8 cellular contexts compared by ENCODE assay signal in the genomic region with DNA sequence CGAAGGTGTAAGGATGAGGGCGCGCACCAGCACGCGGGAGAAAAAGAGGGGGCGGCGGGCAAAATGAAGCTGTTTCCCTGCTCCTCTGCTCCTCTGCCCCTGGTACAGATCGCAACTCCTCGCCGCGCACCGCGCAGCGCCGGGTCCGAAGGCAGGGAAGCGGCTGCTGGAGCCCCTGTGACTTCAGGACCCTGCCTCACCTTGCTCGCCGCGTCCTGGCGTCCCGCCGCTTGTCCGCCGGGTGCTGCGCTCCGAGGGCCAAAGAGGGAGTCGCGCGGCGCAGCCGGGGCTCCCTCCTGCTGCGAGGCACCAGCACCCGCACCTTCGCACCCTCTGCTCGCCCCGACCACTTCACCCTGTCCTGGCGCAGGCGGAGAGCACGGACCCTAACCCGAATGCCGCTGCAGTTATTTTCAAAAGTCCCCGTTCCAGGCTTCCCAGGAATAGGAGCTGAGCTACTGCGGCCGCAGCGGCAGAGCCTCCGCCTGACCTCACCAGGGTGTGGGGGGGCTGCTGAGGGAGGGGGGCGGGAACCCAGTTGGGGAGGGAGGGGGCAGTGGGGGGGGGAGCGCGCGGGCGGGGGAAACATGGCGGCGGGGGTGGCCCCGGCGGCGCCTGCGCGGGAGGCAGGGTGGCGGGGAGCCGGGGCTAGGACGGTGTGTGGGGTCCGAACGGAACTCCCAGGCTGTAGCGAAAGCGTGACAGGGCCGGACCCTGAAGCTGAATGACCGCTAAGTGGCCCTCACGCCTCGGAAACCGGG. TPM values are rescaled to one million over a fixed set of nuclear protein-coding genes. Genes with fewer than 3 reads are reported as not detected.
DNase-seq lines count a peak whose midpoint lies in the region; ATAC-seq and TF ChIP-seq lines count a peak whose summit lies in the region.

Gene KLHL13, minus strand, starts transcription at position 503 of the 761 bp plus-strand sequence. CDS start 88,337 bp downstream, outside the sequence.

- 0 to 37% (median 15%) methylated on average over 32 to 69 of the region's 71 CpGs for WGBS in heart left ventricle, 4 donors

- H3K4me3 Mint-ChIP-seq in activated naive CD8-positive, alpha-beta T cell treated with anti-CD3 and anti-CD28 coated beads, Interleukin-2, amount 50 U/mL, for 24 hours, result peak within 1 kb of the TSS; percentile 72

- peak; percentile 15 for ATAC-seq in activated naive CD8-positive, alpha-beta T cell treated with anti-CD3 and anti-CD28 coated beads, Interleukin-2, amount 50 U/mL, for 24 hours
- ATAC-seq in heart left ventricle, result peak; percentile 47 to 86 (median 82)
- ATAC-seq in omental fat pad (ENCODE audit: low FRiP score), result peak; percentile 54
- ATAC-seq in GM21529 (IDR thresholded peaks at IDR 0.05; ENCODE audit: unreplicated experiment), result no peak

- H3K27me3 ChIP-seq in heart left ventricle, result peaks cover 0 to 11% (median 0%) of the 10 kb centered on the region in 9 donors

- H3K36me3 ChIP-seq in heart left ventricle, result no peaks in the 10 kb centered on the region

- peak within 1 kb of the TSS; percentile 47 to 86 (median 77) for H3K27ac ChIP-seq in heart left ventricle

- H3K9me3 ChIP-seq in heart left ventricle, result no peaks in the 10 kb centered on the region

- no peaks in the 10 kb centered on the region for H3K9me3 Mint-ChIP-seq in activated naive CD8-positive, alpha-beta T cell treated with anti-CD3 and anti-CD28 coated beads, Interleukin-2, amount 50 U/mL, for 24 hours

- no peak for TF ChIP-seq POLR2A in heart left ventricle (IDR thresholded peaks at IDR 0.05)

- H3K4me1 ChIP-seq in heart left ventricle, result peaks cover 0 to 4% (median 0%) of the 10 kb centered on the region in 12 donors

- peak within 1 kb of the TSS; percentile 53 for H3K27ac Mint-ChIP-seq in activated naive CD8-positive, alpha-beta T cell treated with anti-CD3 and anti-CD28 coated beads, Interleukin-2, amount 50 U/mL, for 24 hours

- peaks cover 12% of the 10 kb centered on the region for H3K27me3 Mint-ChIP-seq in activated naive CD8-positive, alpha-beta T cell treated with anti-CD3 and anti-CD28 coated beads, Interleukin-2, amount 50 U/mL, for 24 hours

- DNase-seq in NCI-H345 (lab: John Stamatoyannopoulos, UW) (peak; percentile 53), NCI-H345 treated with DMSO at 0.1 percent for 48 hours (lab: John Stamatoyannopoulos, UW; ENCODE audit: unreplicated experiment) (no peak), M059J (ENCODE audit: low read depth) (peak; percentile 36), heart left ventricle (peak; percentile 43 to 57 (median 45)), omental fat pad (ENCODE audit: low spot score) (no peak), DMS153 (lab: John Stamatoyannopoulos, UW) (no peak)
- peak; percentile 13 for DNase-seq in activated naive CD8-positive, alpha-beta T cell treated with anti-CD3 and anti-CD28 coated beads, Interleukin-2, amount 50 U/mL, for 24 hours

- H3K4me3 ChIP-seq in heart left ventricle, result peak within 1 kb of the TSS; percentile 37 to 82 (median 62)

- H3K36me3 Mint-ChIP-seq in activated naive CD8-positive, alpha-beta T cell treated with anti-CD3 and anti-CD28 coated beads, Interleukin-2, amount 50 U/mL, for 24 hours (ENCODE audit: low read depth), result no peaks in the 10 kb centered on the region

- intact Hi-C loops in heart left ventricle (cut with DNase I), result loop anchor here in 2 of 10 donors (2.0 to 5.0 kb wide), 2 partner anchors 72 to 114 kb away; no protein-coding TSS in a partner anchor

- TF ChIP-seq CTCF in heart left ventricle (IDR thresholded peaks at IDR 0.05) (no peak), omental fat pad (IDR thresholded peaks at IDR 0.05) (no peak)

- peaks cover 6% of the 10 kb centered on the region for H3K4me1 Mint-ChIP-seq in activated naive CD8-positive, alpha-beta T cell treated with anti-CD3 and anti-CD28 coated beads, Interleukin-2, amount 50 U/mL, for 24 hours

RNA-seq across cellular contexts. Expression of gene KLHL13, which starts in this region (rescaled TPM):
- total RNA-seq in M059J (2014; rRNA removed; shearing (Covaris generic)), result 4.2 and 4.6 TPM in 2 replicates
- total RNA-seq in heart left ventricle (10 to 100 TPM in 4 of 9 donors, 1 to 10 TPM in 5; 5.9 to 14.2 (median 9.0) TPM), omental fat pad (1 to 10 TPM; 1.2 to 5.2 (median 2.0) TPM)
- polyA plus RNA-seq in heart left ventricle, result 1 to 10 TPM; 3.4 to 3.8 TPM

Comparison
In these comparisons a context has a peak if more than half of its experiments do, and no peak if none do; other contexts are left out.
1. DNase-seq: peak in NCI-H345 (single experiment), M059J (single experiment), activated naive CD8-positive, alpha-beta T cell treated with anti-CD3 and anti-CD28 coated beads, Interleukin-2, amount 50 U/mL, for 24 hours (single experiment) and heart left ventricle (5 of 5); none in NCI-H345 treated with DMSO at 0.1 percent for 48 hours (single experiment), omental fat pad (single experiment) and DMS153 (single experiment).